In the genomic region with DNA sequence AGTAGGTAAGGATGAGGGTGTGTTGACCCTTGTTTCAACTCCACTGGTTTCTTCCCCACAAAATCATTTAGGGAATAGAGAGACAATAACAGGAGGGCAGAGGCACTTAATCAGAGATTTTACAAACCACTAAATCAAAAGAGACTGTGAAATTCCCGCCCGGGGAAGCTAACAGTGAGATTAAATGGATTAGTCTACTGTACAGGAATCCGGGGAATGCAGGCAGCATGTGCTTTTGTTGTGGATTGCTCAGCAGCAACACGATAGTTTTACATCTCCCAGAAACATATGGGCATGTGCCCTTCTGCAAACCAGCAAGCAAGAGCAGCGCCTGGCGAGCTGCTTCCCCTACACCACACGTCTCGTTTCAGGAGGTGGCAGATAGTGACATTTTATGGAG, we compare ENCODE assay signal across 10 cellular contexts.
DNase-seq lines count a peak whose midpoint lies in the region; ATAC-seq and TF ChIP-seq lines count a peak whose summit lies in the region.
"Had no signal": no experiment of that assay in that cellular context is flagged by ENCODE, and none has a peak within 500 bp of the region (broad histone marks: within the 10 kb centered on the region; RNA-seq: fewer than 3 reads in every experiment).

No MANE protein-coding gene starts in this region.

- BruUV-seq in Caco-2 (replicated peaks; lab: Mats Ljungman, UMichigan), result no TSS peak

- H3K27ac ChIP-seq in mesenchymal stem cell (ENCODE audit: low read length, poor library complexity, severe bottlenecking), result no peak overlapping the region

- H3K4me3 Mint-ChIP-seq in Caco-2 (ENCODE audit: unreplicated experiment) (no peak overlapping the region), type B pancreatic cell (no peak overlapping the region)

- no peak overlapping the region for H3K14ac ChIP-seq in mesenchymal stem cell (ENCODE audit: low read length in 2 of 2)

- no peak overlapping the region for H3K9ac ChIP-seq in mesenchymal stem cell (ENCODE audit: low read length)

- H3K9me3 ChIP-seq in Caco-2 (no peaks in the 10 kb centered on the region), mesenchymal stem cell (ENCODE audit: control insufficient read depth, low read length) (no peaks in the 10 kb centered on the region)

- POLR2A ChIA-PET in Caco-2 (lab: Charles Lee), result interaction anchor here (0.6 kb wide), 1 partner anchor 832 kb away, joined by 3 read pairs; no protein-coding TSS in a partner anchor

- H3K4me3 ChIP-seq in Caco-2 (ENCODE audit: low read depth, low read length) (no peak overlapping the region), cardiac fibroblast (replicated peaks in 1 of 2; ENCODE audit: low read depth in 2 of 2, low read length in 2 of 2) (no peak overlapping the region), mesenchymal stem cell (ENCODE audit: insufficient read depth in 1 of 2, low read depth in 1 of 2, low read length in 2 of 2) (no peak overlapping the region)

- no peak for ATAC-seq in HG02973 (IDR thresholded peaks at IDR 0.05; ENCODE audit: unreplicated experiment)

- H3K4me2 ChIP-seq in mesenchymal stem cell (ENCODE audit: low read length, poor library complexity, severe bottlenecking), result no peak overlapping the region

- H4K8ac ChIP-seq in mesenchymal stem cell (ENCODE audit: low read length), result no peak overlapping the region

- no peaks in the 10 kb centered on the region for H3K36me3 Mint-ChIP-seq in Caco-2 (ENCODE audit: insufficient read depth, unreplicated experiment)
- H3K36me3 Mint-ChIP-seq in type B pancreatic cell, result no peaks in the 10 kb centered on the region

- no peak overlapping the region for H3K18ac ChIP-seq in mesenchymal stem cell (ENCODE audit: low read depth in 1 of 2, low read length in 2 of 2)

- no peak overlapping the region for H2AK5ac ChIP-seq in mesenchymal stem cell (ENCODE audit: low read length, severe bottlenecking)

- H3K27me3 ChIP-seq in Caco-2 (replicated peaks; ENCODE audit: control insufficient read depth, insufficient read depth, low read length), result no peaks in the 10 kb centered on the region
- no peaks in the 10 kb centered on the region for H3K27me3 ChIP-seq in mesenchymal stem cell (ENCODE audit: control insufficient read depth in 1 of 2, insufficient read depth in 1 of 2, low read length in 2 of 2)

- H3K79me1 ChIP-seq in mesenchymal stem cell (replicated peaks; ENCODE audit: low read length, poor library complexity, severe bottlenecking), result no peaks in the 10 kb centered on the region

- DNase-seq in Caco-2 (peak; percentile 58 to 65), M059J (ENCODE audit: low read depth) (peak; percentile 98), cardiac fibroblast (ENCODE audit: low read depth in 2 of 2) (peak; percentile 77 to 88), mesenchymal stem cell (peak; percentile 60), type B pancreatic cell (ENCODE audit: extremely low spot score, unreplicated experiment) (no peak), SKM-1 treated with dmso at 0.1 percent for 144 hours (lab: John Stamatoyannopoulos, UW; ENCODE audit: unreplicated experiment) (no peak), NCI-H774 (lab: John Stamatoyannopoulos, UW) (no peak)
- DNase-seq: Calu3, RPMI8226 had no signal

- H3K4me1 ChIP-seq in Caco-2, result peaks cover 14% of the 10 kb centered on the region
- H3K4me1 ChIP-seq in mesenchymal stem cell (ENCODE audit: control insufficient read depth, insufficient read depth, low read depth, low read length), result peaks cover 2% of the 10 kb centered on the region

- no peak overlapping the region for H3K4ac ChIP-seq in mesenchymal stem cell (ENCODE audit: low read depth in 1 of 2, low read length in 2 of 2)

- no peak overlapping the region for H2BK5ac ChIP-seq in mesenchymal stem cell (ENCODE audit: low read depth, low read length, poor library complexity, severe bottlenecking)

- H3K27me3 Mint-ChIP-seq in Caco-2 (ENCODE audit: insufficient read depth, unreplicated experiment), result no peaks in the 10 kb centered on the region
- peaks cover 4% of the 10 kb centered on the region for H3K27me3 Mint-ChIP-seq in type B pancreatic cell

- H3K4me1 Mint-ChIP-seq in Caco-2 (ENCODE audit: low read depth, unreplicated experiment) (peaks cover 14% of the 10 kb centered on the region), type B pancreatic cell (ENCODE audit: unreplicated experiment) (peaks cover 28% of the 10 kb centered on the region)

- peaks cover 8% of the 10 kb centered on the region for H3K9me3 Mint-ChIP-seq in Caco-2 (ENCODE audit: unreplicated experiment)
- no peaks in the 10 kb centered on the region for H3K9me3 Mint-ChIP-seq in type B pancreatic cell

- TF ChIP-seq CTCF in Caco-2 (IDR thresholded peaks at IDR 0.05; ENCODE audit: insufficient read depth in 1 of 2, low read depth in 1 of 2, low read length in 1 of 2, severe bottlenecking in 1 of 2, unreplicated experiment in 1 of 2), result no peak
- no peak for TF ChIP-seq CTCF in cardiac fibroblast (IDR thresholded peaks at IDR 0.05; ENCODE audit: low read depth, low read length)
- TF ChIP-seq CTCF in type B pancreatic cell (conservative IDR thresholded peaks at IDR 0.05), result no peak

- whole genome bisulfite sequencing in mesenchymal stem cell, result 64% methylated on average over 6 of the region's 8 CpGs

- H3K27ac Mint-ChIP-seq in Caco-2 (ENCODE audit: unreplicated experiment) (no peak overlapping the region), type B pancreatic cell (no peak overlapping the region)

- H2BK15ac ChIP-seq in mesenchymal stem cell (ENCODE audit: low read depth, poor library complexity, severe bottlenecking), result no peak overlapping the region

- no peaks in the 10 kb centered on the region for H3K36me3 ChIP-seq in Caco-2 (ENCODE audit: control insufficient read depth, insufficient read depth, low read length)
- no peaks in the 10 kb centered on the region for H3K36me3 ChIP-seq in mesenchymal stem cell (ENCODE audit: control insufficient read depth in 1 of 2, insufficient read depth in 2 of 2, low read depth in 1 of 2, low read length in 2 of 2)

- CTCF ChIA-PET in Caco-2 (lab: Charles Lee), result interaction anchor here (1.3 kb wide), 1 partner anchor 371 kb away, joined by 4 read pairs; no protein-coding TSS in a partner anchor

- H2AFZ ChIP-seq in mesenchymal stem cell (ENCODE audit: low read depth, low read length), result no peak overlapping the region

- no peak overlapping the region for H3K23ac ChIP-seq in mesenchymal stem cell (ENCODE audit: low read length in 2 of 2)

- H2BK12ac ChIP-seq in mesenchymal stem cell (ENCODE audit: low read length in 2 of 2), result no peak overlapping the region

- no peak overlapping the region for H2BK120ac ChIP-seq in mesenchymal stem cell (ENCODE audit: low read depth, low read length)

- intact Hi-C loops in Caco-2 (cut with micrococcal nuclease; ENCODE audit: unreplicated experiment), result loop anchor here (10.0 kb wide), 1 partner anchor 285 kb away; no protein-coding TSS in a partner anchor

- no peak overlapping the region for H4K91ac ChIP-seq in mesenchymal stem cell (ENCODE audit: low read length)

Comparison
In these comparisons a context has a peak if more than half of its experiments do, and no peak if none do; other contexts are left out.
1. DNase-seq: peak in Caco-2 (2 of 2), M059J (single experiment), cardiac fibroblast (2 of 2) and mesenchymal stem cell (single experiment); none in type B pancreatic cell (single experiment), SKM-1 treated with dmso at 0.1 percent for 144 hours (single experiment) and NCI-H774 (single experiment).